14 cellular contexts compared by ENCODE assay signal in the genomic region with DNA sequence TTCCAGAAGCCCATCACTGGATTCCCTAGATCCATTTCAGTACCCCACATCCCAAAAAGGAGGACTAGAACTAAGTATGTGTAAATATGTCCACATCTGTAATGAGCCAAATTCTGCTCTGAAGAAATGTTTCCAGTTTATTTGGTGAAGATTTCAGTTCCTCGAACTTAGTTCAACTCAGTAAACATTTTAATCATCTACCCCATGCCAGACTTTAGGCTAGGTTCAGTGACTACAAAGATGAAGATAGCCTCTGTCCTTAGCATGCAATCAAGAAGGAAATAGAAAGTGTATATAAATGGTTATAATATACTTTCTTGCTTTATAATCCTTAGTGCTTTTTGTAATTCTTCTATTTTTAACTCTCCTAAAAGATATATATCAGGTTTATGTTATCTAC. TPM values are rescaled to one million over a fixed set of nuclear protein-coding genes. Genes with fewer than 3 reads are reported as not detected.
DNase-seq lines count a peak whose midpoint lies in the region; ATAC-seq, FAIRE-seq and TF ChIP-seq lines count a peak whose summit lies in the region.
"Had no signal": no experiment of that assay in that cellular context is flagged by ENCODE, and none has a peak within 500 bp of the region (broad histone marks: within the 10 kb centered on the region; RNA-seq: fewer than 3 reads in every experiment).

No MANE protein-coding gene starts in this region.

- peak overlapping the region; percentile 41 for H3K9ac ChIP-seq in astrocyte (ENCODE audit: low read length)
- no peak overlapping the region for H3K9ac ChIP-seq in liver (ENCODE audit: low read depth in 1 of 2, low read length in 2 of 2)
- H3K9ac ChIP-seq in skeletal muscle satellite cell (ENCODE audit: low read depth, low read length), result peak overlapping the region; percentile 59

- H3K36me3 ChIP-seq in ACC112 (ENCODE audit: insufficient read depth, low read length), result peaks cover 21% of the 10 kb centered on the region
- peaks cover 7% of the 10 kb centered on the region for H3K36me3 ChIP-seq in astrocyte (ENCODE audit: insufficient read depth, low read length)
- H3K36me3 ChIP-seq in liver (ENCODE audit: control insufficient read depth in 4 of 4, insufficient read depth in 3 of 4, low read depth in 1 of 4, low read length in 3 of 4), result no peaks in the 10 kb centered on the region
- H3K36me3 ChIP-seq in skeletal muscle satellite cell (ENCODE audit: insufficient read depth, low read length), result peaks cover 21% of the 10 kb centered on the region
- H3K36me3 ChIP-seq in BE2C, result no peaks in the 10 kb centered on the region

- peaks cover 15% of the 10 kb centered on the region for H3K36me3 Mint-ChIP-seq in astrocyte (ENCODE audit: low read depth, unreplicated experiment)

- no peak for DNase-seq in astrocyte (ENCODE audit: low read depth)
- DNase-seq in activated CD8-positive, alpha-beta memory T cell treated with anti-CD3 and anti-CD28 coated beads, Interleukin-2, amount 50 U/mL, for 48 hours, result no peak
- no peak for DNase-seq in BE2C
- DNase-seq: activated CD4-positive, alpha-beta T cell treated with anti-CD3 and anti-CD28 coated beads for 36 hours; NK-92 treated with Interleukin-12 subunit alpha and Interleukin-12 subunit beta, amount 100 ng/mL, for 24 hours had no signal

- no peaks in the 10 kb centered on the region for H3K27me3 ChIP-seq in ACC112 (ENCODE audit: insufficient read depth, low read length)
- H3K27me3 ChIP-seq in astrocyte (ENCODE audit: insufficient read depth, low read length), result no peaks in the 10 kb centered on the region
- H3K27me3 ChIP-seq in liver (ENCODE audit: control insufficient read depth in 4 of 4, insufficient read depth in 4 of 4, low read length in 3 of 4), result no peaks in the 10 kb centered on the region
- no peaks in the 10 kb centered on the region for H3K27me3 ChIP-seq in skeletal muscle satellite cell (ENCODE audit: control insufficient read depth, insufficient read depth, low read length)
- no peaks in the 10 kb centered on the region; the same call in 1 of the 2 replicates for H3K27me3 ChIP-seq in BE2C

- H3K4me2 ChIP-seq in astrocyte (ENCODE audit: low read length) (peak overlapping the region; percentile 74), skeletal muscle satellite cell (ENCODE audit: low read length) (peak overlapping the region; percentile 50)

- no peak overlapping the region for H3K4me3 Mint-ChIP-seq in astrocyte (ENCODE audit: unreplicated experiment)
- H3K4me3 Mint-ChIP-seq: activated CD4-positive, alpha-beta T cell treated with anti-CD3 and anti-CD28 coated beads for 36 hours; activated T-helper 1 cell treated with anti-CD3 and anti-CD28 coated beads, Interleukin-12 subunit alpha, Interleukin-12 subunit beta, Interleukin-2, Interleukin-4 antibody, amounts not matched to agents 30 ng/mL and 10 ng/mL and 1 ng/mL, durations not matched to agents 14 hours and 24 hours and 36 hours; T-helper 1 cell treated with Interleukin-12 subunit alpha and Interleukin-12 subunit beta and Interleukin-4 antibody, amounts not matched to agents 30 μg/mL and 1 μg/mL, for 36 hours; type B pancreatic cell had no signal

- H3K27me3 Mint-ChIP-seq in astrocyte (ENCODE audit: low read depth, unreplicated experiment), result no peaks in the 10 kb centered on the region
- H3K27me3 Mint-ChIP-seq: type B pancreatic cell had no signal

- H4K20me1 ChIP-seq in astrocyte (ENCODE audit: insufficient read depth, low read length), result no peaks in the 10 kb centered on the region

- TF ChIP-seq CTCF in astrocyte (IDR thresholded peaks at IDR 0.05; ENCODE audit: insufficient read depth, low read depth, low read length) (no peak), liver (IDR thresholded peaks at IDR 0.05; ENCODE audit: low read depth, low read length, missing input control) (no peak), BE2C (IDR thresholded peaks at IDR 0.05; ENCODE audit: low read depth, low read length) (no peak)

- H3K9me3 ChIP-seq in astrocyte (ENCODE audit: insufficient read depth, low read depth, low read length) (no peaks in the 10 kb centered on the region), liver (ENCODE audit: control insufficient read depth in 4 of 4, low read length in 3 of 4) (no peaks in the 10 kb centered on the region), skeletal muscle satellite cell (replicated peaks; ENCODE audit: low read length) (peaks cover 3% of the 10 kb centered on the region), BE2C (no peaks in the 10 kb centered on the region)

- no peaks in the 10 kb centered on the region for H3K9me3 Mint-ChIP-seq in astrocyte (ENCODE audit: unreplicated experiment)
- H3K9me3 Mint-ChIP-seq: activated T-helper 1 cell treated with anti-CD3 and anti-CD28 coated beads, Interleukin-12 subunit alpha, Interleukin-12 subunit beta, Interleukin-2, Interleukin-4 antibody, amounts not matched to agents 30 ng/mL and 10 ng/mL and 1 ng/mL, durations not matched to agents 14 hours and 24 hours and 36 hours; T-helper 1 cell treated with Interleukin-12 subunit alpha and Interleukin-12 subunit beta and Interleukin-4 antibody, amounts not matched to agents 30 μg/mL and 1 μg/mL, for 36 hours; type B pancreatic cell had no signal

- H2AFZ ChIP-seq in ACC112 (ENCODE audit: low read length, unreplicated experiment), result no peak overlapping the region
- H2AFZ ChIP-seq in astrocyte (ENCODE audit: low read depth, low read length), result no peak overlapping the region

- no peak for ATAC-seq in HG03196 (IDR thresholded peaks at IDR 0.05; ENCODE audit: unreplicated experiment)
- no peak for ATAC-seq in GM19455 (IDR thresholded peaks at IDR 0.05; ENCODE audit: unreplicated experiment)
- ATAC-seq: activated CD4-positive, alpha-beta T cell treated with anti-CD3 and anti-CD28 coated beads for 36 hours had no signal

- no peak for TF ChIP-seq RAD21 in liver (IDR thresholded peaks at IDR 0.05)

- H3K27ac ChIP-seq in ACC112 (ENCODE audit: low read depth, low read length) (peak overlapping the region; percentile 82), astrocyte (ENCODE audit: low read depth, low read length) (peak overlapping the region; percentile 84), liver (ENCODE audit: low read depth in 1 of 2, low read length in 2 of 2) (peak overlapping the region; percentile 77)

- peaks cover 53% of the 10 kb centered on the region for H3K4me1 Mint-ChIP-seq in astrocyte (ENCODE audit: low read depth, unreplicated experiment)

- no peak for FAIRE-seq in astrocyte (lab: Jason Lieb, UNC)
- FAIRE-seq: GM19239 had no signal

- H3K79me2 ChIP-seq in ACC112 (ENCODE audit: control insufficient read depth, insufficient read depth, low read length, unreplicated experiment), result peaks cover 58% of the 10 kb centered on the region
- peaks cover 69% of the 10 kb centered on the region for H3K79me2 ChIP-seq in astrocyte (ENCODE audit: insufficient read depth, low read length)

- H3K4me1 ChIP-seq in ACC112 (ENCODE audit: control insufficient read depth, insufficient read depth, low read length, unreplicated experiment) (peaks cover 44% of the 10 kb centered on the region), astrocyte (ENCODE audit: insufficient read depth, low read length) (peaks cover 41% of the 10 kb centered on the region), liver (ENCODE audit: control insufficient read depth in 4 of 4, insufficient read depth in 4 of 4, low read length in 3 of 4) (peaks cover 1 to 14% (median 13%) of the 10 kb centered on the region in 4 donors), skeletal muscle satellite cell (ENCODE audit: control insufficient read depth, insufficient read depth, low read length) (peaks cover 69% of the 10 kb centered on the region), BE2C (no peaks in the 10 kb centered on the region)

- peak overlapping the region; percentile 92 for H3K27ac Mint-ChIP-seq in astrocyte (ENCODE audit: unreplicated experiment)
- H3K27ac Mint-ChIP-seq: activated CD4-positive, alpha-beta T cell treated with anti-CD3 and anti-CD28 coated beads for 36 hours; activated T-helper 1 cell treated with anti-CD3 and anti-CD28 coated beads, Interleukin-12 subunit alpha, Interleukin-12 subunit beta, Interleukin-2, Interleukin-4 antibody, amounts not matched to agents 30 ng/mL and 10 ng/mL and 1 ng/mL, durations not matched to agents 14 hours and 24 hours and 36 hours; T-helper 1 cell treated with Interleukin-12 subunit alpha and Interleukin-12 subunit beta and Interleukin-4 antibody, amounts not matched to agents 30 μg/mL and 1 μg/mL, for 36 hours; type B pancreatic cell had no signal

- 18% methylated on average over 1 of the region's 1 CpG for WGBS in liver

- peak overlapping the region; percentile 34 for H3K4me3 ChIP-seq in ACC112 (ENCODE audit: low read depth, low read length)
- H3K4me3 ChIP-seq in astrocyte (ENCODE audit: insufficient read depth, low read depth, low read length), result no peak overlapping the region
- no peak overlapping the region for H3K4me3 ChIP-seq in liver (ENCODE audit: low read depth in 1 of 3, low read length in 3 of 3)
- no peak overlapping the region for H3K4me3 ChIP-seq in skeletal muscle satellite cell (ENCODE audit: low read length)
- H3K4me3 ChIP-seq in BE2C (ENCODE audit: low read depth, low read length), result no peak overlapping the region

TF ChIP-seq in liver, 16 proteins besides CTCF, POLR2A, EP300 and RAD21 (continues in another document):
- TF ChIP-seq, protein P1, sequence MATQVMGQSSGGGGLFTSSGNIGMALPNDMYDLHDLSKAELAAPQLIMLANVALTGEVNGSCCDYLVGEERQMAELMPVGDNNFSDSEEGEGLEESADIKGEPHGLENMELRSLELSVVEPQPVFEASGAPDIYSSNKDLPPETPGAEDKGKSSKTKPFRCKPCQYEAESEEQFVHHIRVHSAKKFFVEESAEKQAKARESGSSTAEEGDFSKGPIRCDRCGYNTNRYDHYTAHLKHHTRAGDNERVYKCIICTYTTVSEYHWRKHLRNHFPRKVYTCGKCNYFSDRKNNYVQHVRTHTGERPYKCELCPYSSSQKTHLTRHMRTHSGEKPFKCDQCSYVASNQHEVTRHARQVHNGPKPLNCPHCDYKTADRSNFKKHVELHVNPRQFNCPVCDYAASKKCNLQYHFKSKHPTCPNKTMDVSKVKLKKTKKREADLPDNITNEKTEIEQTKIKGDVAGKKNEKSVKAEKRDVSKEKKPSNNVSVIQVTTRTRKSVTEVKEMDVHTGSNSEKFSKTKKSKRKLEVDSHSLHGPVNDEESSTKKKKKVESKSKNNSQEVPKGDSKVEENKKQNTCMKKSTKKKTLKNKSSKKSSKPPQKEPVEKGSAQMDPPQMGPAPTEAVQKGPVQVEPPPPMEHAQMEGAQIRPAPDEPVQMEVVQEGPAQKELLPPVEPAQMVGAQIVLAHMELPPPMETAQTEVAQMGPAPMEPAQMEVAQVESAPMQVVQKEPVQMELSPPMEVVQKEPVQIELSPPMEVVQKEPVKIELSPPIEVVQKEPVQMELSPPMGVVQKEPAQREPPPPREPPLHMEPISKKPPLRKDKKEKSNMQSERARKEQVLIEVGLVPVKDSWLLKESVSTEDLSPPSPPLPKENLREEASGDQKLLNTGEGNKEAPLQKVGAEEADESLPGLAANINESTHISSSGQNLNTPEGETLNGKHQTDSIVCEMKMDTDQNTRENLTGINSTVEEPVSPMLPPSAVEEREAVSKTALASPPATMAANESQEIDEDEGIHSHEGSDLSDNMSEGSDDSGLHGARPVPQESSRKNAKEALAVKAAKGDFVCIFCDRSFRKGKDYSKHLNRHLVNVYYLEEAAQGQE (IDR thresholded peaks at IDR 0.05), result no peak

RNA-seq across cellular contexts. Expression of gene RUSC2, which starts 21.5 kb away (rescaled TPM):
- 63.8 and 67.4 TPM in 2 replicates for total RNA-seq in astrocyte
- total RNA-seq in liver, result 1 to 10 TPM; 2.1 to 6.3 TPM
- 1 to 10 TPM; 3.2 to 5.4 TPM for polyA plus RNA-seq in liver
- total RNA-seq in skeletal muscle satellite cell (2012; rRNA removed), result 19.5 and 22.5 TPM in 2 replicates
- polyA plus RNA-seq in BE2C (2012; ENCODE audit: insufficient read depth, insufficient read length, low read depth), result 12.2 TPM

Comparison
In these comparisons a context has a peak if more than half of its experiments do, and no peak if none do; other contexts are left out.
1. H3K9ac ChIP-seq: peak in astrocyte (single experiment) and skeletal muscle satellite cell (single experiment); none in liver (0 of 2).
2. Peak in every context shown above with its lines, with median percentiles within 50 percentile points of each other: H3K27ac ChIP-seq.